ENCODE assay signal across 8 cellular contexts in the genomic region with DNA sequence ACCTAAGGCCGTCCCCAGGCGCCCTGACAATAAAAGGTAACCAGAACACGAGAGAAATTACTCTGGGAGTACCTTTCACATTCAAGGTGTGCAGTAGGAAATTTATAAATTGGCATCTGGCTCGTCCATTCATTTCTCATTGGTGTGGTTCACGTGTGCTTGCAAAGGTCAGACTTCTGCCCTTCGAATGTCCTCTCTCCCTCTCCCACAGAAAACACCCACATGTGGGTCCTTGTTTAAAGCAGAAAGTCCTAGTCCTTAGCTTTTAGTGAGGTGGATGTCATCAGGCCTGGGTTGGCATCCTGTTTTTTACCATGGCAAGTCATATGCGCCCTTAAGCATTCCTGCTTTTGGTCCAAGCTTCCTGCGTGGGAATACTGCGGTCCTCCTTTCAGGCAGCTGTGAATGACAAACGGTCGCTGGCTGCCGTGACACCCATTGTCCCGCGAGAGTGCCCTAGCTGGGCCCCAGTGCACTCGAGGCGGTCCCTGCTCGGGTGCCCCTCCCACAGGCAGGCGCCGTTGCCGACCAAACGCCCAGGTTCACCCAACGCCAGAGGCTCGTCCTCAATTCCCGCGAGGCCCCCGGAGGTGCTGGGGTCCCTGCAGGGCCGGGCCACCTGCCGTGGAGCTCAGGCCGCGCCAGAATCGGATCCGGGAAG. TPM values are rescaled to one million over a fixed set of nuclear protein-coding genes. Genes with fewer than 3 reads are reported as not detected.
A peak's percentile ranks its signal among the peaks of the same experiment; 100 is the strongest.
DNase-seq lines count a peak whose midpoint lies in the region; ATAC-seq and TF ChIP-seq lines count a peak whose summit lies in the region.

Gene NUDT19, plus strand, starts transcription at position 531 of the 661 bp plus-strand sequence. CDS start 140 bp downstream, outside the sequence.

- peak within 1 kb of the TSS; percentile 86 for H3K9ac ChIP-seq in NT2/D1 (ENCODE audit: insufficient read length, low read depth)

- peak within 1 kb of the TSS; percentile 68 for H3K4me3 ChIP-seq in NT2/D1 (ENCODE audit: insufficient read length, low read depth)
- peak within 1 kb of the TSS; percentile 65 for H3K4me3 ChIP-seq in mucosa of descending colon

- H3K27me3 ChIP-seq in NT2/D1 (ENCODE audit: insufficient read depth, insufficient read length): peaks cover 15% of the 10 kb centered on the region

- peak; percentile 90 for ATAC-seq in GM21367 (IDR thresholded peaks at IDR 0.05; ENCODE audit: unreplicated experiment)
- peak; percentile 96 for ATAC-seq in mucosa of descending colon

- peaks cover 4% of the 10 kb centered on the region for H3K4me1 ChIP-seq in NT2/D1 (ENCODE audit: insufficient read depth, insufficient read length)
- peaks cover 40% of the 10 kb centered on the region for H3K4me1 ChIP-seq in mucosa of descending colon (ENCODE audit: low read depth)

- DNase-seq in Caki2 (ENCODE audit: low read depth) (peak; percentile 91), HT1080 (ENCODE audit: low read depth) (peak; percentile 85), NT2/D1 (ENCODE audit: low read depth, low spot score) (no peak), epidermal melanocyte (ENCODE audit: insufficient read length, low spot score) (peak; percentile 77), mucosa of descending colon (peak; percentile 90 to 93 (median 92))
- peak; percentile 89 for DNase-seq in activated CD8-positive, alpha-beta memory T cell treated with anti-CD3 and anti-CD28 coated beads, Interleukin-2, amount 50 U/mL, for 48 hours
- DNase-seq in stimulated activated CD8-positive, alpha-beta memory T cell treated with anti-CD3 and anti-CD28 coated beads, Interleukin-4, amount 100 ng/mL, for 48 hours: peak; percentile 88

- peaks cover 8% of the 10 kb centered on the region for H3K36me3 ChIP-seq in NT2/D1 (ENCODE audit: insufficient read depth, insufficient read length, low read length)
- H3K36me3 ChIP-seq in mucosa of descending colon (ENCODE audit: low read depth): no peaks in the 10 kb centered on the region

- no peak for TF ChIP-seq CTCF in mucosa of descending colon (IDR thresholded peaks at IDR 0.05)

- in situ Hi-C loops in Caki2 (cut with HindIII; ENCODE audit: low pct_unique_long_range_greater_than_20kb, low sequenced_read_pairs): no loop called here

- intact Hi-C loops in mucosa of descending colon (cut with DNase I, micrococcal nuclease): no loop called here

- H3K9me3 ChIP-seq in NT2/D1 (ENCODE audit: insufficient read depth, low read length) (peaks cover 10% of the 10 kb centered on the region; the same call in 1 of the 2 replicates), mucosa of descending colon (no peaks in the 10 kb centered on the region)

RNA-seq across cellular contexts. Expression of gene NUDT19, which starts in this region (rescaled TPM):
- 11.9 and 14.0 TPM in 2 replicates for total RNA-seq in Caki2 (2014; rRNA removed; shearing (Covaris generic); ENCODE audit: low replicate concordance)
- total RNA-seq in HT1080 (2014; rRNA removed; shearing (Covaris generic)): 8.9 and 15.4 TPM in 2 replicates
- polyA plus RNA-seq in HT1080 (2015; cell fraction: cytosol; rRNA removed): 16.8 and 18.1 TPM in 2 replicates
- polyA plus RNA-seq in HT1080 (2015; cell fraction: nucleus; rRNA removed): 9.4 and 9.9 TPM in 2 replicates
- 10 to 100 TPM; 13.9 to 16.9 (median 16.8) TPM for total RNA-seq in mucosa of descending colon
